Comparison of ENCODE assay signal across 9 cellular contexts in genomic region chr16:67910162-67910561, GRCh38. TPM values are rescaled to one million over a fixed set of nuclear protein-coding genes. Genes with fewer than 3 reads are reported as not detected.
DNase-seq lines count a peak whose midpoint lies in the region; ATAC-seq, FAIRE-seq and TF ChIP-seq lines count a peak whose summit lies in the region.
"Had no signal": no experiment of that assay in that cellular context is flagged by ENCODE, and none has a peak within 500 bp of the region (broad histone marks: within the 10 kb centered on the region; RNA-seq: fewer than 3 reads in every experiment).

No MANE protein-coding gene starts in this region.

- no peak overlapping the region for H3K4me3 Mint-ChIP-seq in WTC11

- DNase-seq in AG04449 (ENCODE audit: low read depth, low spot score) (peak; percentile 19), WTC11 (ENCODE audit: low spot score) (no peak), glomerular visceral epithelial cell (ENCODE audit: extremely low spot score) (peak; percentile 41), DMS79 (lab: John Stamatoyannopoulos, UW) (no peak), D721Med (ENCODE audit: insufficient read length, low spot score) (no peak), GM12892 (ENCODE audit: insufficient read length) (no peak)
- DNase-seq in NK-92 treated with Interleukin-12 subunit alpha and Interleukin-12 subunit beta, amount 100 ng/mL, for 24 hours (lab: John Stamatoyannopoulos, UW) = no peak

- ATAC-seq in GM19324 (IDR thresholded peaks at IDR 0.05; ENCODE audit: low FRiP score, unreplicated experiment) (peak; percentile 44), WTC11 (no peak)

- POLR2A ChIA-PET in AG04449 (lab: Yijun Ruan, JAX) (no interaction called here), WTC11 (lab: Charles Lee) (no interaction called here)

- no peak overlapping the region for H3K4me3 ChIP-seq in AG04449 (ENCODE audit: low read depth, low read length)

- H3K9me3 Mint-ChIP-seq in WTC11 = no peaks in the 10 kb centered on the region

- no peak for TF ChIP-seq POLR2A in GM12892 (IDR thresholded peaks at IDR 0.05; ENCODE audit: low read depth, low read length)

- TF ChIP-seq CTCF in AG04449 (IDR thresholded peaks at IDR 0.05; ENCODE audit: insufficient read depth, low read length, missing control alignments) (no peak), WTC11 (IDR thresholded peaks at IDR 0.05) (no peak), D721Med (IDR thresholded peaks at IDR 0.05; ENCODE audit: insufficient read depth, missing control alignments) (no peak)

- H3K36me3 Mint-ChIP-seq in WTC11 = peaks cover 17% of the 10 kb centered on the region

- no peak for FAIRE-seq in D721Med (lab: Jason Lieb, UNC)
- FAIRE-seq in GM12892 (lab: Jason Lieb, UNC) = no peak
- FAIRE-seq: G401.6 had no signal

- H3K4me1 Mint-ChIP-seq in WTC11 = peaks cover 13% of the 10 kb centered on the region

- CTCF ChIA-PET in AG04449 (lab: Yijun Ruan, JAX) (interaction anchor here (0.6 to 5.0 kb wide), 6 partner anchors 15 to 94 kb away, joined by 3 to 36 read pairs (median 4); partner anchors contain the start of gene NRN1L), WTC11 (lab: Charles Lee) (interaction anchor here (1.1 to 1.9 kb wide), 3 partner anchors 15 to 94 kb away, joined by 3 to 11 read pairs (median 4); partner anchors contain the start of gene NRN1L)

- H3K27ac Mint-ChIP-seq in WTC11 = peak overlapping the region; percentile 78; the same call in 1 of the 2 replicates

- H3K27me3 Mint-ChIP-seq in WTC11 (ENCODE audit: low read depth) = no peaks in the 10 kb centered on the region

TF ChIP-seq in WTC11, 78 proteins besides CTCF, POLR2A, EP300 and RAD21:
- TF ChIP-seq ZNF138 (CRISPR knock-in tag; conservative IDR thresholded peaks at IDR 0.05) (no peak), HMGA2 (CRISPR knock-in tag; IDR thresholded peaks at IDR 0.05) (no peak), ATF1 (CRISPR knock-in tag; IDR thresholded peaks at IDR 0.05) (no peak)

RNA-seq across cellular contexts. Expression of gene PSKH1, which starts 17.1 kb away (rescaled TPM):
- total RNA-seq in WTC11 (2021) = 29.0 to 32.6 TPM (median 31.6 TPM) in 3 replicates
- polyA plus RNA-seq in GM12892 (2012; ENCODE audit: missing spikeins) = 6.4 TPM

RNA-seq across cellular contexts. Expression of gene CTRL, which starts 21.5 kb away (rescaled TPM):
- 1.7 to 3.6 TPM (median 2.8 TPM) in 3 replicates for total RNA-seq in WTC11 (2021)
- polyA plus RNA-seq in GM12892 (2012; ENCODE audit: missing spikeins) = 2.9 TPM

RNA-seq across cellular contexts. Expression of gene NRN1L, which starts 25.5 kb away (rescaled TPM):
- total RNA-seq in WTC11 (2021) = 7.0 to 12.4 TPM (median 7.4 TPM) in 3 replicates
- 0.51 TPM for polyA plus RNA-seq in GM12892 (2012; ENCODE audit: missing spikeins)

RNA-seq across cellular contexts. Expression of gene PSMB10, which starts 26.5 kb away (rescaled TPM):
- 34.8 to 40.9 TPM (median 35.3 TPM) in 3 replicates for total RNA-seq in WTC11 (2021)
- 130 TPM for polyA plus RNA-seq in GM12892 (2012; ENCODE audit: missing spikeins)

RNA-seq across cellular contexts. Expression of gene LCAT, which starts 33.8 kb away (rescaled TPM):
- total RNA-seq in WTC11 (2021) = 23.3 to 38.3 TPM (median 25.8 TPM) in 3 replicates
- 11.3 TPM for polyA plus RNA-seq in GM12892 (2012; ENCODE audit: missing spikeins)

Comparison
In these comparisons a context has a peak if more than half of its experiments do, and no peak if none do; other contexts are left out.
1. DNase-seq: peak in AG04449 (single experiment) and glomerular visceral epithelial cell (single experiment); none in WTC11 (single experiment), DMS79 (single experiment), D721Med (single experiment), NK-92 treated with Interleukin-12 subunit alpha and Interleukin-12 subunit beta, amount 100 ng/mL, for 24 hours (single experiment) and GM12892 (single experiment).